In the genomic region with DNA sequence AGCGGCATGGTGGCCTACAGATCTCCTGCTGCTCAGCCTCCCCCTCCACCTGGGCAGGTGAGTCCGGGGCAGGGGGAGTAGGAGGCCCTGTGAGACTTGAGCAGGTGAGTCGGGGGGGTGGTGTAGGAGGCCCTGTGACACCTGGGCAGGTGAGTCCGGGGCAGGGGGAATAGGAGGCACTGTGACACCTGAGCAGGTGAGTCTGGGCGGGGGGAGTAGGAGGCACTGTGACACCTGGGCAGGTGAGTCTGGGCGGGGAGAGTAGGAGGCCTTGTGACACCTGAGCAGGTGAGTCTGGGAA, we compare ENCODE assay signal across 21 cellular contexts.
"Had no signal": no experiment of that assay in that cellular context is flagged by ENCODE, and none has a peak within 500 bp of the region (broad histone marks: within the 10 kb centered on the region; RNA-seq: fewer than 3 reads in every experiment).

No MANE protein-coding gene starts in this region.

- H3K4me3 ChIP-seq: dorsolateral prefrontal cortex, lower lobe of right lung, psoas muscle, right lobe of liver, suprapubic skin, transverse colon, upper lobe of right lung, uterus had no signal

- H3K9me3 ChIP-seq: lower lobe of right lung, psoas muscle, right lobe of liver, suprapubic skin, transverse colon, upper lobe of right lung, uterus had no signal

- H3K36me3 ChIP-seq: lower lobe of right lung, right lobe of liver, suprapubic skin, transverse colon, upper lobe of right lung, uterus had no signal

- H3K4me1 ChIP-seq: lower lobe of right lung, psoas muscle, right lobe of liver, suprapubic skin, transverse colon, uterus had no signal

- DNase-seq: effector CD4-positive, alpha-beta T cell; head of caudate nucleus; left ventricle myocardium superior; lower lobe of right lung; naive thymus-derived CD8-positive, alpha-beta T cell; nephron progenitor cell; nucleus accumbens; psoas muscle; right lobe of liver; small intestine; stimulated activated CD4-positive, alpha-beta T cell treated with anti-CD3 and anti-CD28 coated beads, Interleukin-12 subunit alpha, Interleukin-12 subunit beta, amount 100 ng/mL, for 4 hours; stimulated activated CD4-positive, alpha-beta T cell treated with anti-CD3 and anti-CD28 coated beads, Interleukin-1b, Interleukin-23, amount 100 ng/mL, for 48 hours; stimulated activated CD4-positive, alpha-beta T cell treated with anti-CD3 and anti-CD28 coated beads, Interleukin-4, amount 100 ng/mL, for 1 hour; stimulated activated CD8-positive, alpha-beta memory T cell treated with anti-CD3 and anti-CD28 coated beads, Interleukin-4, amount 100 ng/mL, for 48 hours; stimulated activated naive CD4-positive, alpha-beta T cell; stimulated activated naive CD8-positive, alpha-beta T cell treated with anti-CD3 and anti-CD28 coated beads, Interleukin-15, amount 100 ng/mL, for 72 hours; transverse colon; upper lobe of right lung; uterus had no signal

- H3K27me3 ChIP-seq: dorsolateral prefrontal cortex, right lobe of liver, transverse colon, upper lobe of right lung, uterus had no signal

- H3K27ac ChIP-seq: dorsolateral prefrontal cortex, lower lobe of right lung, psoas muscle, right lobe of liver, suprapubic skin, transverse colon, upper lobe of right lung, uterus had no signal
